8 cellular contexts compared by ENCODE assay signal in genomic region chr9:3240651-3241268, GRCh38.
DNase-seq lines count a peak whose midpoint lies in the region; ATAC-seq and TF ChIP-seq lines count a peak whose summit lies in the region.

No MANE protein-coding gene starts in this region.

- TF ChIP-seq CTCF in prostate gland (IDR thresholded peaks at IDR 0.05): peak; percentile 53 to 74 (median 62)

- H3K9ac ChIP-seq in SK-N-MC (ENCODE audit: insufficient read length): peak overlapping the region; percentile 1

- ATAC-seq in GM21825 (IDR thresholded peaks at IDR 0.05; ENCODE audit: unreplicated experiment): peak; percentile 89
- peak; percentile 88 for ATAC-seq in Right ventricle myocardium superior (ENCODE audit: poor library complexity)

- no peak for TF ChIP-seq POLR2A in prostate gland (IDR thresholded peaks at IDR 0.05)

- intact Hi-C loops in Right ventricle myocardium superior (cut with DNase I): loop anchor here (10.0 kb wide), 1 partner anchor 194 kb away; no protein-coding TSS in a partner anchor
- intact Hi-C loops in prostate gland (cut with DNase I): no loop called here

- H3K36me3 ChIP-seq in SK-N-MC (ENCODE audit: insufficient read depth, low read length): no peaks in the 10 kb centered on the region
- H3K36me3 ChIP-seq in prostate gland: no peaks in the 10 kb centered on the region

- WGBS in prostate gland: 43% methylated on average over 3 of the region's 3 CpGs

- H3K4me3 ChIP-seq in SK-N-MC (peak overlapping the region; percentile 46), prostate gland (no peak overlapping the region)

- DNase-seq in GM04504 (ENCODE audit: low read depth) (peak; percentile 22), Kasumi-1 (lab: John Stamatoyannopoulos, UW) (peak; percentile 21 to 34), SK-N-MC (ENCODE audit: low read depth, low spot score) (no peak), Right ventricle myocardium superior (peak; percentile 78), prostate gland (ENCODE audit: low spot score) (peak; percentile 63), mesenteric fat pad (ENCODE audit: low spot score) (no peak)
- DNase-seq in activated naive CD4-positive, alpha-beta T cell treated with anti-CD3 and anti-CD28 coated beads, Interleukin-2, amount 50 U/mL, for 16 hours: peak; percentile 72

- no peaks in the 10 kb centered on the region for H3K27me3 ChIP-seq in prostate gland (replicated peaks; ENCODE audit: insufficient read depth)

- H3K27ac ChIP-seq in SK-N-MC (peak overlapping the region; percentile 81; the same call in 1 of the 2 replicates), prostate gland (peak overlapping the region in 1 of 2 donors; percentile 58)

- H3K9me3 ChIP-seq in SK-N-MC (ENCODE audit: low read depth, low read length) (no peaks in the 10 kb centered on the region), prostate gland (no peaks in the 10 kb centered on the region)

- no peaks in the 10 kb centered on the region for H3K4me1 ChIP-seq in prostate gland (replicated peaks)

Comparison
In these comparisons a context has a peak if more than half of its experiments do, and no peak if none do; other contexts are left out.
1. DNase-seq: peak in GM04504 (single experiment), Kasumi-1 (2 of 2), activated naive CD4-positive, alpha-beta T cell treated with anti-CD3 and anti-CD28 coated beads, Interleukin-2, amount 50 U/mL, for 16 hours (single experiment), Right ventricle myocardium superior (single experiment) and prostate gland (single experiment); none in SK-N-MC (single experiment) and mesenteric fat pad (single experiment).